In the genomic region with DNA sequence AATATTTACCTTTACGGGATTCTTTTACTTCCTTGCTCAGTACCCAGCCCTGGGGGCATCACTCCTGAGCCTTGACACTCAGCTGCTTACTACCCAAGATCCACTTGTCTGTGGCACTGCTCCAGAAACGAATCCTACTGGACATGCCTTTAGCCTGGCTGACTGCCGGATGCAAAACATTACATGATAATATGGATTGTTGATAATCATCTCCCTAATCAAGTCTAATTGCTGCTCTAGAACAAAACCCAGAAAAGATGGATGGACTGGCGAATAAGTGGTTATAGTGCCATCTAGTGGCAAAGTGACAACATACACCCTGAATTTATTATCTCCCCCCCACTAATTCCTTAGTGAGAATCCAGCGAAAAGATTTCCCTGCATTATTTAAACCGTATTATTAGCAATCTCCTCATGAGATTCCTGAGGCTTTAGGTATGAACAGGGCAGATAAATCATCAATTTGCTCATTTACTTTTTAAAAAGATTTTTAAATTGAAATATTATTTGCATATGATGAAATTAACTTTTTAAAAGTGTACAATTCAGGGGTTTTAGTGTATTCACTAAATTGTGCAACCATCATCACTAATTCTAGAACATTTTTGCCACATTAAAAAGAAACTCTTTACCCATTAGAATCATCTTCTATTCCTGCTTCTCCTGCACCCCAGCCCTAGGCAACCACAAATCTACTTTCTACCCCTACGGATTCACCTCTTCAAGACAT, we compare ENCODE assay signal across 8 cellular contexts.
DNase-seq lines count a peak whose midpoint lies in the region; ATAC-seq, FAIRE-seq and TF ChIP-seq lines count a peak whose summit lies in the region.

No MANE protein-coding gene starts in this region.

- intact Hi-C loops in ovary (cut with DNase I), result loop anchor here in 3 of 4 donors (10.0 kb wide), 5 partner anchors 234 to 424 kb away; no protein-coding TSS in a partner anchor

- TF ChIP-seq POLR2A in GM12892 (IDR thresholded peaks at IDR 0.05; ENCODE audit: low read depth, low read length), result no peak
- no peak for TF ChIP-seq POLR2A in ovary (IDR thresholded peaks at IDR 0.05)

- WGBS in ovary, 3 donors, result 17% methylated on average over 7 of the region's 7 CpGs

- FAIRE-seq in GM12892 (lab: Jason Lieb, UNC) (peak; percentile 89), TTC549 (lab: Jason Lieb, UNC) (peak; percentile 87)

- H3K27ac ChIP-seq in ovary, result no peak overlapping the region

- TF ChIP-seq CTCF in foreskin fibroblast (IDR thresholded peaks at IDR 0.05; ENCODE audit: low read depth, low read length), result peak; percentile 52
- peak; percentile 66 to 77 (median 69) for TF ChIP-seq CTCF in ovary (IDR thresholded peaks at IDR 0.05)

- no peaks in the 10 kb centered on the region for H3K27me3 ChIP-seq in ovary

- H3K9me3 ChIP-seq in ovary, result no peaks in the 10 kb centered on the region

- ATAC-seq in HG03025 (IDR thresholded peaks at IDR 0.05; ENCODE audit: low FRiP score, unreplicated experiment) (no peak), HG03045 (IDR thresholded peaks at IDR 0.05; ENCODE audit: unreplicated experiment) (no peak)

- H3K4me1 ChIP-seq in ovary (ENCODE audit: insufficient read depth), result no peaks in the 10 kb centered on the region

- H3K4me3 ChIP-seq in foreskin fibroblast (ENCODE audit: low read depth in 1 of 2, low read length in 2 of 2) (no peak overlapping the region), ovary (no peak overlapping the region)

- no peak for TF ChIP-seq EP300 in ovary (IDR thresholded peaks at IDR 0.05)

- H3K36me3 ChIP-seq in ovary, result no peaks in the 10 kb centered on the region

- peak; percentile 80 for DNase-seq in AG20443 (ENCODE audit: low spot score)
- peak; percentile 46 for DNase-seq in GM12892 (ENCODE audit: insufficient read length)
- peak; percentile 62 to 86 for DNase-seq in NCI-H2081 (lab: John Stamatoyannopoulos, UW)
- DNase-seq in foreskin fibroblast, result peak; percentile 37 to 71
- DNase-seq in ovary, result peak in 1 of 5 donors; percentile 25
